ENCODE assay signal across 8 cellular contexts in genomic region chr9:5186416-5187169, GRCh38. TPM values are rescaled to one million over a fixed set of nuclear protein-coding genes. Genes with fewer than 3 reads are reported as not detected.
DNase-seq lines count a peak whose midpoint lies in the region; ATAC-seq and TF ChIP-seq lines count a peak whose summit lies in the region.

No MANE protein-coding gene starts in this region.

- no peaks in the 10 kb centered on the region for H3K4me1 ChIP-seq in PC-9 (replicated peaks; ENCODE audit: insufficient read depth)

- intact Hi-C loops in PC-9 (cut with micrococcal nuclease; ENCODE audit: unreplicated experiment) = loop anchor here (1.0 to 2.0 kb wide), 4 partner anchors 239 to 424 kb away; no protein-coding TSS in a partner anchor

- TF ChIP-seq CTCF in PC-9 (conservative IDR thresholded peaks at IDR 0.05) = peak; percentile 71

- H3K9me3 ChIP-seq in PC-9 (ENCODE audit: insufficient read depth, low read depth) = no peaks in the 10 kb centered on the region

- no peaks in the 10 kb centered on the region for H3K9me2 ChIP-seq in PC-9 (ENCODE audit: insufficient read depth)

- no peak overlapping the region for H3K27ac ChIP-seq in PC-9

- no peaks in the 10 kb centered on the region for H3F3A ChIP-seq in PC-9 (ENCODE audit: insufficient read depth, low read depth)

- H3K27me3 ChIP-seq in PC-9 (ENCODE audit: insufficient read depth, low read depth) = no peaks in the 10 kb centered on the region

- no peak overlapping the region for H3K4me2 ChIP-seq in PC-9

- ATAC-seq in GM18907 (IDR thresholded peaks at IDR 0.05; ENCODE audit: unreplicated experiment) = no peak
- no peak for ATAC-seq in GM21360 (IDR thresholded peaks at IDR 0.05; ENCODE audit: unreplicated experiment)

- H4K20me1 ChIP-seq in PC-9 (ENCODE audit: insufficient read depth) = no peaks in the 10 kb centered on the region

- DNase-seq in DMS53 treated with DMSO at 0.1 percent for 48 hours (lab: John Stamatoyannopoulos, UW; ENCODE audit: unreplicated experiment) (peak; percentile 79), HT-29 (ENCODE audit: low spot score) (peak; percentile 68), PC-9 (peak; percentile 44 to 46), foreskin melanocyte (peak; percentile 31), pons (ENCODE audit: low spot score) (peak; percentile 56)
- peak; percentile 48 for DNase-seq in activated effector memory CD4-positive, alpha-beta T cell treated with Interleukin-2 at 50 U/mL for 16 hours

- H3K4me3 ChIP-seq in PC-9 = no peak overlapping the region

- no TSS peak for BruUV-seq in PC-9 (replicated peaks; lab: Mats Ljungman, UMichigan)

- CTCF ChIA-PET in PC-9 (lab: Charles Lee) = interaction anchor here (0.6 to 1.1 kb wide), 3 partner anchors 199 to 507 kb away, joined by 3 to 9 read pairs (median 6); partner anchors contain the start of gene CDC37L1

- no peaks in the 10 kb centered on the region for H3K79me2 ChIP-seq in PC-9 (ENCODE audit: low read depth)

- no peaks in the 10 kb centered on the region for H3K36me3 ChIP-seq in PC-9 (ENCODE audit: low read depth)

- POLR2A ChIA-PET in PC-9 (lab: Charles Lee; ENCODE audit: unreplicated experiment) = interaction anchor here (0.6 kb wide), 1 partner anchor 251 kb away, joined by 11 read pairs; the partner anchor contains the start of gene PLGRKT

- no peak overlapping the region for H2AFZ ChIP-seq in PC-9

RNA-seq across cellular contexts. Expression of gene INSL6, which starts 1.2 kb away (rescaled TPM):
- not detected in 2 replicates for total RNA-seq in HT-29 (2014; rRNA removed; shearing (Covaris generic))
- total RNA-seq in PC-9 (2021) = not detected in 2 replicates

RNA-seq across cellular contexts. Expression of gene INSL4, which starts 44.6 kb away (rescaled TPM):
- total RNA-seq in HT-29 (2014; rRNA removed; shearing (Covaris generic)) = 0.20 TPM in 1 of 2 replicates, not detected in the other
- not detected in 2 replicates for total RNA-seq in PC-9 (2021)
